In the genomic region with DNA sequence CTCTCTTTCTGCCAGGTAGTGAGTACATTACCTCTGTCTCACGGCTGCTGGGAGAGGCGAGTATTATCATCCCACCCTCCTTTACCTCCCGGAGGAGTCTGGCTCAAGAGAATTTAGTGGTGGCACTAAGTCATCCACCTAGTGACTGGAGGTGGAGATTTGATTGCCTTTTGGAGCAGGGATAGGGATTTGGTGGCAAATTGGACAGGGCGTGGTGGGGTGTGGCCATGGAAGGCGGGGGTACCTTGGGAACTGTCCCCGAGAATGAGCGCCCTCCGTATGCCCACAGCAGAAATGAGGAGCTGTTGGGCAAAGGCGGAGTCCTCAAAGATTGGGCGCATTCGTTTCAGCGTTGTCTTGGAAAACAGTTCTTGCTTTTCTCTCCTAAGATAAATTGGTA, we compare ENCODE assay signal across 1 cellular context.
TF ChIP-seq lines count a peak whose summit lies in the region.

No MANE protein-coding gene starts in this region.

TF ChIP-seq in WTC11, 78 proteins besides CTCF, POLR2A, EP300 and RAD21 (continued from another document):
- TF ChIP-seq, protein P1, sequence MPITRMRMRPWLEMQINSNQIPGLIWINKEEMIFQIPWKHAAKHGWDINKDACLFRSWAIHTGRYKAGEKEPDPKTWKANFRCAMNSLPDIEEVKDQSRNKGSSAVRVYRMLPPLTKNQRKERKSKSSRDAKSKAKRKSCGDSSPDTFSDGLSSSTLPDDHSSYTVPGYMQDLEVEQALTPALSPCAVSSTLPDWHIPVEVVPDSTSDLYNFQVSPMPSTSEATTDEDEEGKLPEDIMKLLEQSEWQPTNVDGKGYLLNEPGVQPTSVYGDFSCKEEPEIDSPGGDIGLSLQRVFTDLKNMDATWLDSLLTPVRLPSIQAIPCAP (CRISPR knock-in tag; IDR thresholded peaks at IDR 0.05) = no peak
- no peak for TF ChIP-seq ZNF671 (CRISPR knock-in tag; IDR thresholded peaks at IDR 0.05)
